In genomic region chr20:17499041-17499440, GRCh38 we compare ENCODE assay signal across 20 cellular contexts. TPM values are rescaled to one million over a fixed set of nuclear protein-coding genes. Genes with fewer than 3 reads are reported as not detected.
A peak's percentile ranks its signal among the peaks of the same experiment; 100 is the strongest.
DNase-seq lines count a peak whose midpoint lies in the region; ATAC-seq and TF ChIP-seq lines count a peak whose summit lies in the region.
"Had no signal": no experiment of that assay in that cellular context is flagged by ENCODE, and none has a peak within 500 bp of the region (broad histone marks: within the 10 kb centered on the region; RNA-seq: fewer than 3 reads in every experiment).

No MANE protein-coding gene starts in this region.

- POLR2A ChIA-PET in RWPE1 (lab: Yijun Ruan, JAX; ENCODE audit: low non-redundant PET): no interaction called here

- H3K9me3 Mint-ChIP-seq in glutamatergic neuron (ENCODE audit: unreplicated experiment): peaks cover 2% of the 10 kb centered on the region
- H3K9me3 Mint-ChIP-seq: activated naive CD8-positive, alpha-beta T cell treated with anti-CD3 and anti-CD28 coated beads for 36 hours; natural killer cell treated with Interleukin-12 subunit alpha and Interleukin-12 subunit beta and Interleukin-15 and Interleukin-18, amount 100 ng/mL, for 72 hours; WTC11 had no signal

- ATAC-seq in psoas muscle: peak; percentile 40 to 64 (median 52)
- no peak for ATAC-seq in HG03025 (IDR thresholded peaks at IDR 0.05; ENCODE audit: low FRiP score, unreplicated experiment)
- no peak for ATAC-seq in HG03095 (IDR thresholded peaks at IDR 0.05; ENCODE audit: unreplicated experiment)
- ATAC-seq: heart right ventricle; natural killer cell treated with Interleukin-12 subunit alpha and Interleukin-12 subunit beta and Interleukin-15 and Interleukin-18, amount 100 ng/mL, for 72 hours; WTC11 had no signal

- H3K27ac Mint-ChIP-seq in glutamatergic neuron (ENCODE audit: unreplicated experiment): no peak overlapping the region
- H3K27ac Mint-ChIP-seq: activated naive CD8-positive, alpha-beta T cell treated with anti-CD3 and anti-CD28 coated beads for 36 hours; natural killer cell treated with Interleukin-12 subunit alpha and Interleukin-12 subunit beta and Interleukin-15 and Interleukin-18, amount 100 ng/mL, for 72 hours; progenitor cell of endocrine pancreas; WTC11 had no signal

- no peaks in the 10 kb centered on the region for H3K9me3 ChIP-seq in psoas muscle
- H3K9me3 ChIP-seq: BLaER1, heart right ventricle, SJSA1 had no signal

- TF ChIP-seq CTCF in RWPE1 (conservative IDR thresholded peaks at IDR 0.05; ENCODE audit: low read depth) (no peak), fibroblast of pulmonary artery (IDR thresholded peaks at IDR 0.05; ENCODE audit: low read length, missing control alignments) (no peak), psoas muscle (IDR thresholded peaks at IDR 0.05) (no peak), glutamatergic neuron (IDR thresholded peaks at IDR 0.05; ENCODE audit: partially characterized antibody, unreplicated experiment) (no peak)

- no peaks in the 10 kb centered on the region for H3K36me3 ChIP-seq in psoas muscle (ENCODE audit: insufficient read depth in 1 of 2, low read depth in 1 of 2)
- H3K36me3 ChIP-seq: BLaER1, heart right ventricle, SJSA1 had no signal

- H3K4me3 ChIP-seq in fibroblast of pulmonary artery (replicated peaks; ENCODE audit: low read depth, low read length) (no peak overlapping the region), psoas muscle (peak overlapping the region; percentile 34)
- H3K4me3 ChIP-seq: BLaER1, heart right ventricle, SJSA1, smooth muscle cell had no signal

- peaks cover 2% of the 10 kb centered on the region for H3K27me3 Mint-ChIP-seq in glutamatergic neuron (ENCODE audit: unreplicated experiment)
- H3K27me3 Mint-ChIP-seq: activated naive CD8-positive, alpha-beta T cell treated with anti-CD3 and anti-CD28 coated beads for 36 hours; natural killer cell treated with Interleukin-12 subunit alpha and Interleukin-12 subunit beta and Interleukin-15 and Interleukin-18, amount 100 ng/mL, for 72 hours had no signal

- H3K4me1 ChIP-seq in psoas muscle: no peaks in the 10 kb centered on the region
- H3K4me1 ChIP-seq: SJSA1 had no signal

- peaks cover 2% of the 10 kb centered on the region for H3K4me1 Mint-ChIP-seq in glutamatergic neuron (ENCODE audit: low read depth, unreplicated experiment)

- H3K4me3 Mint-ChIP-seq in glutamatergic neuron (ENCODE audit: unreplicated experiment): no peak overlapping the region
- H3K4me3 Mint-ChIP-seq: activated naive CD8-positive, alpha-beta T cell treated with anti-CD3 and anti-CD28 coated beads for 36 hours; natural killer cell treated with Interleukin-12 subunit alpha and Interleukin-12 subunit beta and Interleukin-15 and Interleukin-18, amount 100 ng/mL, for 72 hours; WTC11 had no signal

- CTCF ChIA-PET in RWPE1 (lab: Yijun Ruan, JAX): interaction anchor here (0.6 to 0.7 kb wide), 3 partner anchors 9 to 210 kb away, joined by 3 to 4 read pairs (median 3); no protein-coding TSS in a partner anchor

- 33 to 52% (median 41%) methylated on average over 5 of the region's 5 CpGs for WGBS in psoas muscle, 3 donors

- no peaks in the 10 kb centered on the region for H3K27me3 ChIP-seq in psoas muscle (ENCODE audit: insufficient read depth in 3 of 3, low read length in 2 of 3)
- H3K27me3 ChIP-seq: BLaER1, heart right ventricle, SJSA1 had no signal

- DNase-seq in GM04503 (ENCODE audit: low read depth) (peak; percentile 3), RWPE1 (ENCODE audit: low spot score) (peak; percentile 24), fibroblast of pulmonary artery (ENCODE audit: low read depth) (peak; percentile 23), psoas muscle (no peak), glutamatergic neuron (no peak)
- DNase-seq: activated naive CD8-positive, alpha-beta T cell treated with anti-CD3 and anti-CD28 coated beads for 36 hours; DMS 273 treated with DMSO at 0.1 percent for 48 hours; heart right ventricle; kidney; NCI-H187 treated with DMSO at 0.1 percent for 48 hours; NCI-H526; stimulated activated CD8-positive, alpha-beta memory T cell treated with anti-CD3 and anti-CD28 coated beads, Interleukin-4, amount 100 ng/mL, for 48 hours had no signal

- H3K36me3 Mint-ChIP-seq in glutamatergic neuron (ENCODE audit: unreplicated experiment): peaks cover 5% of the 10 kb centered on the region
- H3K36me3 Mint-ChIP-seq: activated naive CD8-positive, alpha-beta T cell treated with anti-CD3 and anti-CD28 coated beads for 36 hours; natural killer cell treated with Interleukin-12 subunit alpha and Interleukin-12 subunit beta and Interleukin-15 and Interleukin-18, amount 100 ng/mL, for 72 hours; WTC11 had no signal

- intact Hi-C loops in psoas muscle (cut with DNase I): no loop called here

- H3K27ac ChIP-seq in RWPE1 (no peak overlapping the region), psoas muscle (peak overlapping the region; percentile 41)
- H3K27ac ChIP-seq: BLaER1, heart right ventricle, SJSA1 had no signal

RNA-seq across cellular contexts. Expression of gene BFSP1, which starts 32.1 kb away (rescaled TPM):
- total RNA-seq in psoas muscle: under 1 TPM in 3 of 4 donors, not detected in 1; 0.30 to 0.57 (median 0.34) TPM
- under 1 TPM; 0.12 to 0.18 (median 0.17) TPM for polyA plus RNA-seq in psoas muscle
- total RNA-seq in glutamatergic neuron (ENCODE audit: unreplicated experiment): 0.69 TPM

Comparison
In these comparisons a context has a peak if more than half of its experiments do, and no peak if none do; other contexts are left out.
1. DNase-seq: peak in GM04503 (single experiment), RWPE1 (single experiment) and fibroblast of pulmonary artery (single experiment); none in psoas muscle (0 of 2) and glutamatergic neuron (single experiment).
2. ATAC-seq: peak in psoas muscle (4 of 4); none in HG03025 (single experiment) and HG03095 (single experiment).